Comparison of ENCODE assay signal across 8 cellular contexts in genomic region chr20:5657190-5657872, GRCh38. TPM values are rescaled to one million over a fixed set of nuclear protein-coding genes. Genes with fewer than 3 reads are reported as not detected.
DNase-seq lines count a peak whose midpoint lies in the region; ATAC-seq, FAIRE-seq and TF ChIP-seq lines count a peak whose summit lies in the region.

No MANE protein-coding gene starts in this region.

- no peaks in the 10 kb centered on the region for H4K20me1 ChIP-seq in MM.1S (ENCODE audit: insufficient read depth, low read length)

- no peaks in the 10 kb centered on the region for H3K27me3 Mint-ChIP-seq in stimulated activated naive B cell treated with anti-CD40 and anti-IgM and Interleukin-4, amounts not matched to agents 10 μg/mL and 1 μg/mL and 100 μg/mL, for 72 hours

- no peaks in the 10 kb centered on the region for H3K27me3 ChIP-seq in MM.1S (replicated peaks; ENCODE audit: insufficient read depth, low read length)

- H3K4me1 Mint-ChIP-seq in stimulated activated naive B cell treated with anti-CD40 and anti-IgM and Interleukin-4, amounts not matched to agents 10 μg/mL and 1 μg/mL and 100 μg/mL, for 72 hours = peaks cover 40 to 75% of the 10 kb centered on the region in 2 donors

- H3K9me3 Mint-ChIP-seq in stimulated activated naive B cell treated with anti-CD40 and anti-IgM and Interleukin-4, amounts not matched to agents 10 μg/mL and 1 μg/mL and 100 μg/mL, for 72 hours = peaks cover 0 to 1% of the 10 kb centered on the region in 2 donors

- TF ChIP-seq CTCF in kidney (IDR thresholded peaks at IDR 0.05; ENCODE audit: borderline replicate concordance, extremely low read depth, insufficient read depth) = no peak
- TF ChIP-seq CTCF in MM.1S (IDR thresholded peaks at IDR 0.05; ENCODE audit: low read length) = no peak
- TF ChIP-seq CTCF in D721Med (IDR thresholded peaks at IDR 0.05; ENCODE audit: insufficient read depth, missing control alignments) = no peak

- H3K36me3 ChIP-seq in kidney (ENCODE audit: control insufficient read depth in 1 of 2, insufficient read depth in 2 of 2, low read length in 2 of 2) = no peaks in the 10 kb centered on the region
- H3K36me3 ChIP-seq in MM.1S (replicated peaks; ENCODE audit: insufficient read depth, low read length) = no peaks in the 10 kb centered on the region

- no peak for FAIRE-seq in kidney (lab: Jason Lieb, UNC)
- FAIRE-seq in D721Med (lab: Jason Lieb, UNC) = no peak

- peaks cover 11 to 19% of the 10 kb centered on the region in 2 donors for H3K4me1 ChIP-seq in kidney (ENCODE audit: control insufficient read depth in 1 of 2, insufficient read depth in 1 of 2, low read depth in 1 of 2, low read length in 2 of 2)
- 0 out of 2 replicates have a peak, but pooled peaks cover 4% of the 10 kb centered on the region for H3K4me1 ChIP-seq in MM.1S (ENCODE audit: low read length)

- H3K4me3 ChIP-seq in kidney (ENCODE audit: low read length in 2 of 2) (peak overlapping the region in 1 of 2 donors; percentile 15), MM.1S (ENCODE audit: low read length) (no peak overlapping the region)

- intact Hi-C loops in kidney (cut with DNase I) = no loop called here

- no peaks in the 10 kb centered on the region for H3K79me2 ChIP-seq in MM.1S (ENCODE audit: low read length)

- no peak for ATAC-seq in stimulated activated naive B cell treated with anti-CD40 and anti-IgM and Interleukin-4, amounts not matched to agents 10 μg/mL and 1 μg/mL and 100 μg/mL, for 72 hours (replicated peaks)
- ATAC-seq in HG02588 (IDR thresholded peaks at IDR 0.05; ENCODE audit: unreplicated experiment) = no peak

- H3K9me3 ChIP-seq in kidney (ENCODE audit: control insufficient read depth in 1 of 2, low read length in 2 of 2) (no peaks in the 10 kb centered on the region), MM.1S (replicated peaks; ENCODE audit: insufficient read depth, low read length) (no peaks in the 10 kb centered on the region)

- DNase-seq in HS-5 (ENCODE audit: low read depth) (peak; percentile 100), kidney (peak; percentile 71), MM.1S (no peak), NCI-H510A (lab: John Stamatoyannopoulos, UW) (no peak), D721Med (ENCODE audit: insufficient read length, low spot score) (no peak)
- DNase-seq in stimulated activated naive B cell treated with anti-CD40 and anti-IgM and Interleukin-4, amounts not matched to agents 10 μg/mL and 1 μg/mL and 100 μg/mL, for 72 hours = no peak

- peaks cover 0 to 1% of the 10 kb centered on the region in 2 donors for H3K36me3 Mint-ChIP-seq in stimulated activated naive B cell treated with anti-CD40 and anti-IgM and Interleukin-4, amounts not matched to agents 10 μg/mL and 1 μg/mL and 100 μg/mL, for 72 hours

- no peak overlapping the region for H2AFZ ChIP-seq in MM.1S (ENCODE audit: low read length)

- H3K27ac ChIP-seq in angular gyrus (ENCODE audit: low read depth, low read length) = peak overlapping the region; percentile 40
- H3K27ac ChIP-seq in kidney (ENCODE audit: low read depth in 2 of 2, low read length in 2 of 2) = peak overlapping the region; percentile 3 to 86
- no peak overlapping the region for H3K27ac ChIP-seq in MM.1S (ENCODE audit: low read length)

- no peaks in the 10 kb centered on the region for H3F3A ChIP-seq in MM.1S (ENCODE audit: insufficient read depth, low read length)

- peak overlapping the region; percentile 62 for H3K27ac Mint-ChIP-seq in stimulated activated naive B cell treated with anti-CD40 and anti-IgM and Interleukin-4, amounts not matched to agents 10 μg/mL and 1 μg/mL and 100 μg/mL, for 72 hours

- H3K4me2 ChIP-seq in MM.1S (ENCODE audit: low read depth, low read length) = no peak overlapping the region

- H3K9me2 ChIP-seq in MM.1S (replicated peaks; ENCODE audit: insufficient read depth, low read length) = no peaks in the 10 kb centered on the region

- H3K9ac ChIP-seq in kidney (ENCODE audit: low read length in 2 of 2) (no peak overlapping the region), MM.1S (ENCODE audit: low read length) (no peak overlapping the region)

- peak overlapping the region in 1 of 2 donors; percentile 13 for H3K4me3 Mint-ChIP-seq in stimulated activated naive B cell treated with anti-CD40 and anti-IgM and Interleukin-4, amounts not matched to agents 10 μg/mL and 1 μg/mL and 100 μg/mL, for 72 hours

RNA-seq across cellular contexts. Expression of gene GPCPD1, which starts 46.5 kb away (rescaled TPM):
- total RNA-seq in kidney = 53.4 TPM
- 8.4 TPM for polyA plus RNA-seq in kidney (ENCODE audit: insufficient read depth, low read depth, low replicate concordance)

Comparison
In these comparisons a context has a peak if more than half of its experiments do, and no peak if none do; other contexts are left out.
1. DNase-seq: peak in HS-5 (single experiment) and kidney (single experiment); none in stimulated activated naive B cell treated with anti-CD40 and anti-IgM and Interleukin-4, amounts not matched to agents 10 μg/mL and 1 μg/mL and 100 μg/mL, for 72 hours (single experiment), MM.1S (single experiment), NCI-H510A (single experiment) and D721Med (single experiment).